In genomic region chr9:116479145-116479544, GRCh38 we compare ENCODE assay signal across 28 cellular contexts.
"Had no signal": no experiment of that assay in that cellular context is flagged by ENCODE, and none has a peak within 500 bp of the region (broad histone marks: within the 10 kb centered on the region; RNA-seq: fewer than 3 reads in every experiment).

No MANE protein-coding gene starts in this region.

- H3K36me3 ChIP-seq: esophagus squamous epithelium, right lobe of liver, suprapubic skin, transverse colon, upper lobe of right lung, uterus had no signal

- DNase-seq: cortex of kidney; effector memory CD8-positive, alpha-beta T cell; erythroblast; esophagus squamous epithelium; foreskin melanocyte; hypothalamus; mesenchymal stem cell; mucosa of descending colon; naive B cell; nephron progenitor cell; nucleus accumbens; posterior cingulate gyrus; right lobe of liver; small intestine; stimulated activated CD4-positive, alpha-beta T cell treated with anti-CD3 and anti-CD28 coated beads, Interleukin-15, amount 100 ng/mL, for 24 hours; stimulated activated CD4-positive, alpha-beta T cell treated with anti-CD3 and anti-CD28 coated beads, Interleukin-2, amount 100 ng/mL, for 48 hours; stimulated activated CD8-positive, alpha-beta memory T cell treated with anti-CD3 and anti-CD28 coated beads, Interleukin-4, amount 100 ng/mL, for 48 hours; stimulated activated naive CD4-positive, alpha-beta T cell; stimulated activated naive CD8-positive, alpha-beta T cell treated with anti-CD3 and anti-CD28 coated beads, Interleukin-15, amount 100 ng/mL, for 72 hours; transverse colon; upper lobe of right lung; uterus had no signal

- H3K27me3 Mint-ChIP-seq: effector memory CD8-positive, alpha-beta T cell; naive B cell; stimulated activated naive CD8-positive, alpha-beta T cell treated with anti-CD3 and anti-CD28 coated beads, Interleukin-15, amount 100 ng/mL, for 72 hours had no signal

- ATAC-seq: effector memory CD8-positive, alpha-beta T cell; left lobe of liver; mucosa of descending colon; right lobe of liver; stimulated activated naive CD8-positive, alpha-beta T cell treated with anti-CD3 and anti-CD28 coated beads, Interleukin-15, amount 100 ng/mL, for 72 hours; upper lobe of right lung had no signal

- H3K4me1 ChIP-seq: right lobe of liver, suprapubic skin, uterus had no signal

- H3K4me1 Mint-ChIP-seq: stimulated activated naive CD8-positive, alpha-beta T cell treated with anti-CD3 and anti-CD28 coated beads, Interleukin-15, amount 100 ng/mL, for 72 hours had no signal

- H3K27me3 ChIP-seq: right lobe of liver, suprapubic skin, transverse colon, upper lobe of right lung, uterus had no signal

- H3K36me3 Mint-ChIP-seq: mesothelial cell of epicardium had no signal

- H3K4me3 Mint-ChIP-seq: effector memory CD8-positive, alpha-beta T cell; mesothelial cell of epicardium; naive B cell; nephron progenitor cell; stimulated activated naive CD8-positive, alpha-beta T cell treated with anti-CD3 and anti-CD28 coated beads, Interleukin-15, amount 100 ng/mL, for 72 hours had no signal

- H3K9me3 Mint-ChIP-seq: mesothelial cell of epicardium, nephron progenitor cell had no signal

- H3K27ac Mint-ChIP-seq: effector memory CD8-positive, alpha-beta T cell; mesothelial cell of epicardium; naive B cell; nephron progenitor cell; stimulated activated naive CD8-positive, alpha-beta T cell treated with anti-CD3 and anti-CD28 coated beads, Interleukin-15, amount 100 ng/mL, for 72 hours had no signal

- FAIRE-seq: endometrium, keratinocyte, small intestine had no signal

- H3K27ac ChIP-seq: esophagus squamous epithelium, right lobe of liver, suprapubic skin, transverse colon, upper lobe of right lung had no signal

- H3K9me3 ChIP-seq: esophagus squamous epithelium, mucosa of descending colon, right lobe of liver, suprapubic skin, transverse colon, upper lobe of right lung, uterus had no signal

- H3K4me3 ChIP-seq: esophagus squamous epithelium, lung, mucosa of descending colon, right lobe of liver, suprapubic skin, transverse colon, upper lobe of right lung, uterus had no signal
